22 cellular contexts compared by ENCODE assay signal in genomic region chr5:168746893-168747640, GRCh38.
DNase-seq lines count a peak whose midpoint lies in the region; ATAC-seq and TF ChIP-seq lines count a peak whose summit lies in the region.
"Had no signal": no experiment of that assay in that cellular context is flagged by ENCODE, and none has a peak within 500 bp of the region (broad histone marks: within the 10 kb centered on the region; RNA-seq: fewer than 3 reads in every experiment).

No MANE protein-coding gene starts in this region.

- peaks cover 10% of the 10 kb centered on the region for H3K36me3 Mint-ChIP-seq in activated CD4-positive, alpha-beta T cell treated with anti-CD3 and anti-CD28 coated beads for 36 hours (ENCODE audit: low read depth)
- H3K36me3 Mint-ChIP-seq in activated T-helper 2 cell treated with anti-CD3 and anti-CD28 coated beads, Interferon-gamma antibody, Interleukin-2, Interleukin-4, amounts not matched to agents 10 μg/mL and 5 μg/mL and 100 μg/mL, durations not matched to agents 14 hours and 24 hours and 36 hours (ENCODE audit: low read depth): peaks cover 15% of the 10 kb centered on the region
- H3K36me3 Mint-ChIP-seq: naive B cell had no signal

- H3K27ac ChIP-seq in IMR-90 (ENCODE audit: insufficient read depth, low read length): no peak overlapping the region
- H3K27ac ChIP-seq: cardiac muscle cell, pancreas, upper lobe of right lung had no signal

- no peak overlapping the region for H2AK9ac ChIP-seq in IMR-90 (replicated peaks; ENCODE audit: low read depth, low read length, poor library complexity)

- BruUV-seq in IMR-90 (replicated peaks; lab: Mats Ljungman, UMichigan): no TSS peak

- H3K4me1 Mint-ChIP-seq in activated CD4-positive, alpha-beta T cell treated with anti-CD3 and anti-CD28 coated beads for 36 hours: peaks cover 10% of the 10 kb centered on the region
- peaks cover 13% of the 10 kb centered on the region for H3K4me1 Mint-ChIP-seq in activated T-helper 2 cell treated with anti-CD3 and anti-CD28 coated beads, Interferon-gamma antibody, Interleukin-2, Interleukin-4, amounts not matched to agents 10 μg/mL and 5 μg/mL and 100 μg/mL, durations not matched to agents 14 hours and 24 hours and 36 hours (ENCODE audit: low read depth)

- CTCF ChIA-PET in activated CD4-positive, alpha-beta T cell treated with anti-CD3 and anti-CD28 coated beads for 36 hours (lab: Charles Lee): interaction anchor here (0.6 to 1.3 kb wide), 3 partner anchors 11 to 231 kb away, joined by 3 to 5 read pairs (median 3); no protein-coding TSS in a partner anchor
- CTCF ChIA-PET in IMR-90 (lab: Yijun Ruan, JAX): no interaction called here

- H3K4ac ChIP-seq in IMR-90 (ENCODE audit: low read depth, low read length): no peak overlapping the region

- TF ChIP-seq CTCF in IMR-90 (conservative IDR thresholded peaks at IDR 0.05; ENCODE audit: low read depth, low read length): no peak

- H2BK120ac ChIP-seq in IMR-90 (ENCODE audit: low read depth, low read length): no peak overlapping the region

- no peak overlapping the region for H3K4me3 ChIP-seq in IMR-90 (ENCODE audit: insufficient read depth, low read depth, low read length)
- H3K4me3 ChIP-seq: cardiac muscle cell, pancreas, upper lobe of right lung had no signal

- H2BK15ac ChIP-seq in IMR-90 (ENCODE audit: low read depth, low read length): no peak overlapping the region

- dilution Hi-C loops in IMR-90 (cut with HindIII; ENCODE audit: low sequenced_read_pairs, unreplicated experiment): no loop called here

- no peaks in the 10 kb centered on the region for H3K9me3 ChIP-seq in IMR-90 (ENCODE audit: control insufficient read depth, insufficient read depth, low read length)
- H3K9me3 ChIP-seq: pancreas, upper lobe of right lung had no signal

- TF ChIP-seq POLR2A in IMR-90 (IDR thresholded peaks at IDR 0.05; ENCODE audit: low read depth, low read length): no peak

- H2BK5ac ChIP-seq in IMR-90 (ENCODE audit: low read depth, low read length, poor library complexity, severe bottlenecking): peak overlapping the region; percentile 39

- H3K56ac ChIP-seq in IMR-90 (ENCODE audit: extremely low read depth, insufficient read depth, low read length): no peak overlapping the region

- H4K20me1 ChIP-seq in IMR-90 (ENCODE audit: insufficient read depth, low read length): no peaks in the 10 kb centered on the region

- H3K9me3 Mint-ChIP-seq in activated CD4-positive, alpha-beta T cell treated with anti-CD3 and anti-CD28 coated beads for 36 hours (ENCODE audit: low read depth): peaks cover 5% of the 10 kb centered on the region
- H3K9me3 Mint-ChIP-seq in activated T-helper 2 cell treated with anti-CD3 and anti-CD28 coated beads, Interferon-gamma antibody, Interleukin-2, Interleukin-4, amounts not matched to agents 10 μg/mL and 5 μg/mL and 100 μg/mL, durations not matched to agents 14 hours and 24 hours and 36 hours: peaks cover 16% of the 10 kb centered on the region

- H3K27me3 ChIP-seq in IMR-90 (ENCODE audit: control insufficient read depth, insufficient read depth, low read length): no peaks in the 10 kb centered on the region
- H3K27me3 ChIP-seq: cardiac muscle cell, pancreas, upper lobe of right lung had no signal

- peak overlapping the region; percentile 15 for H3K27ac Mint-ChIP-seq in activated CD4-positive, alpha-beta T cell treated with anti-CD3 and anti-CD28 coated beads for 36 hours
- peak overlapping the region; percentile 72 for H3K27ac Mint-ChIP-seq in activated T-helper 2 cell treated with anti-CD3 and anti-CD28 coated beads, Interferon-gamma antibody, Interleukin-2, Interleukin-4, amounts not matched to agents 10 μg/mL and 5 μg/mL and 100 μg/mL, durations not matched to agents 14 hours and 24 hours and 36 hours

- H3K9ac ChIP-seq in IMR-90 (ENCODE audit: low read depth, low read length): no peak overlapping the region

- peaks cover 7% of the 10 kb centered on the region for H3K27me3 Mint-ChIP-seq in activated CD4-positive, alpha-beta T cell treated with anti-CD3 and anti-CD28 coated beads for 36 hours
- H3K27me3 Mint-ChIP-seq in activated T-helper 2 cell treated with anti-CD3 and anti-CD28 coated beads, Interferon-gamma antibody, Interleukin-2, Interleukin-4, amounts not matched to agents 10 μg/mL and 5 μg/mL and 100 μg/mL, durations not matched to agents 14 hours and 24 hours and 36 hours (ENCODE audit: low read depth): no peaks in the 10 kb centered on the region

- no peak overlapping the region for H3K4me2 ChIP-seq in IMR-90 (ENCODE audit: low read depth, low read length)

- intact Hi-C loops in activated CD4-positive, alpha-beta T cell treated with anti-CD3 and anti-CD28 coated beads for 36 hours (cut with DNase I, micrococcal nuclease): loop anchor here (5.0 to 10.0 kb wide), 4 partner anchors 90 to 470 kb away; no protein-coding TSS in a partner anchor
- intact Hi-C loops in IMR-90 (cut with micrococcal nuclease): no loop called here
- intact Hi-C loops in activated T-helper 2 cell treated with anti-CD3 and anti-CD28 coated beads, Interferon-gamma antibody, Interleukin-2, Interleukin-4, amounts not matched to agents 10 μg/mL and 5 μg/mL and 100 μg/mL, durations not matched to agents 14 hours and 24 hours and 36 hours (cut with micrococcal nuclease): loop anchor here (5.0 kb wide), 2 partner anchors 55 to 150 kb away; no protein-coding TSS in a partner anchor

- no peak overlapping the region for H2BK20ac ChIP-seq in IMR-90 (ENCODE audit: low read depth, low read length)

- no peak overlapping the region for H4K8ac ChIP-seq in IMR-90 (ENCODE audit: low read depth in 2 of 2, low read length in 2 of 2)

- no peak overlapping the region for H2AK5ac ChIP-seq in IMR-90 (ENCODE audit: low read depth, low read length)

- no peaks in the 10 kb centered on the region for H3K79me1 ChIP-seq in IMR-90 (ENCODE audit: low read depth in 1 of 2, low read length in 2 of 2)

- no peak overlapping the region for H2AFZ ChIP-seq in IMR-90 (replicated peaks; ENCODE audit: low read length, poor library complexity)

- ATAC-seq in activated CD4-positive, alpha-beta T cell treated with anti-CD3 and anti-CD28 coated beads for 36 hours: peak; percentile 38
- ATAC-seq in IMR-90 (ENCODE audit: low read depth): no peak
- peak; percentile 34 for ATAC-seq in left lobe of liver
- ATAC-seq in HG03442 (IDR thresholded peaks at IDR 0.05; ENCODE audit: unreplicated experiment): no peak
- ATAC-seq in HG02870 (IDR thresholded peaks at IDR 0.05; ENCODE audit: unreplicated experiment): no peak
- ATAC-seq: pancreas, sciatic nerve, upper lobe of right lung had no signal

- no peak overlapping the region for H3K23ac ChIP-seq in IMR-90 (ENCODE audit: low read depth, low read length)

- POLR2A ChIA-PET in activated CD4-positive, alpha-beta T cell treated with anti-CD3 and anti-CD28 coated beads for 36 hours (lab: Charles Lee): no interaction called here
- POLR2A ChIA-PET in IMR-90 (lab: Charles Lee; ENCODE audit: unreplicated experiment): no interaction called here

- H3K9me1 ChIP-seq in IMR-90 (ENCODE audit: insufficient read depth, low read length): no peaks in the 10 kb centered on the region; the same call in 1 of the 2 replicates

- H3K4me3 Mint-ChIP-seq in activated CD4-positive, alpha-beta T cell treated with anti-CD3 and anti-CD28 coated beads for 36 hours: no peak overlapping the region
- no peak overlapping the region for H3K4me3 Mint-ChIP-seq in activated T-helper 2 cell treated with anti-CD3 and anti-CD28 coated beads, Interferon-gamma antibody, Interleukin-2, Interleukin-4, amounts not matched to agents 10 μg/mL and 5 μg/mL and 100 μg/mL, durations not matched to agents 14 hours and 24 hours and 36 hours (ENCODE audit: low read depth)
- H3K4me3 Mint-ChIP-seq: naive B cell had no signal

- in situ Hi-C loops in IMR-90 (cut with MboI; ENCODE audit: low sequenced_read_pairs): no loop called here

- WGBS in IMR-90 (ENCODE audit: extremely low coverage in 2 of 2, insufficient read length in 1 of 2), 2 experiments: 100% methylated on average over 2 of the region's 11 CpGs; no CpG with 5 or more reads in 1 of the 2 experiments

- DNase-seq in activated CD4-positive, alpha-beta T cell treated with anti-CD3 and anti-CD28 coated beads for 36 hours: peak; percentile 42
- no peak for DNase-seq in activated CD4-positive, alpha-beta T cell treated with anti-CD3 and anti-CD28 coated beads for 48 hours
- no peak for DNase-seq in IMR-90
- no peak for DNase-seq in activated T-helper 2 cell treated with anti-CD3 and anti-CD28 coated beads, Interferon-gamma antibody, Interleukin-2, Interleukin-4, amounts not matched to agents 10 μg/mL and 5 μg/mL and 100 μg/mL, durations not matched to agents 14 hours and 24 hours and 36 hours (ENCODE audit: low spot score)
- DNase-seq in left lobe of liver (ENCODE audit: low spot score): no peak
- no peak for DNase-seq in activated gamma-delta T cell treated with Interleukin-2 at 50 U/mL for 16 hours
- DNase-seq: activated CD4-positive, alpha-beta T cell treated with anti-CD3 and anti-CD28 coated beads for 1 hour; activated naive CD4-positive, alpha-beta T cell treated with Interleukin-2 at 50 U/mL for 16 hours; dermis blood vessel endothelial cell; DMS53; GF-D8; MM.1S; naive B cell; NCI-H187; NCI-H226; pancreas; stimulated activated CD4-positive, alpha-beta T cell treated with anti-CD3 and anti-CD28 coated beads, Interleukin-15, amount 100 ng/mL, for 24 hours; upper lobe of right lung had no signal

- no peaks in the 10 kb centered on the region for H3K4me1 ChIP-seq in IMR-90 (ENCODE audit: control insufficient read depth, insufficient read depth, low read length)
- H3K4me1 ChIP-seq: pancreas, upper lobe of right lung had no signal

- no peak for TF ChIP-seq RAD21 in IMR-90 (IDR thresholded peaks at IDR 0.05; ENCODE audit: low read length)

- no peak overlapping the region for H3K14ac ChIP-seq in IMR-90 (replicated peaks; ENCODE audit: low read depth, low read length)

- no peaks in the 10 kb centered on the region for H3K36me3 ChIP-seq in IMR-90 (ENCODE audit: control insufficient read depth, insufficient read depth, low read length)
- H3K36me3 ChIP-seq: pancreas, upper lobe of right lung had no signal

- no peak overlapping the region for H3K18ac ChIP-seq in IMR-90 (ENCODE audit: low read depth, low read length)

- H4K91ac ChIP-seq in IMR-90 (ENCODE audit: insufficient read depth, low read depth, low read length): no peak overlapping the region

- H4K5ac ChIP-seq in IMR-90 (ENCODE audit: low read depth, low read length): no peak overlapping the region

TF ChIP-seq in IMR-90, 13 proteins besides CTCF, POLR2A, EP300 and RAD21:
- TF ChIP-seq CHD1 (IDR thresholded peaks at IDR 0.05; ENCODE audit: low read depth, low read length) (no peak), BHLHE40 (IDR thresholded peaks at IDR 0.05; ENCODE audit: low read depth, low read length) (no peak)

Comparison
In these comparisons a context has a peak if more than half of its experiments do, and no peak if none do; other contexts are left out.
1. ATAC-seq: peak in activated CD4-positive, alpha-beta T cell treated with anti-CD3 and anti-CD28 coated beads for 36 hours (single experiment) and left lobe of liver (single experiment); none in IMR-90 (single experiment), HG03442 (single experiment) and HG02870 (single experiment).